ENCODE assay signal across 14 cellular contexts in genomic region chr13:113969973-113970611, GRCh38. TPM values are rescaled to one million over a fixed set of nuclear protein-coding genes. Genes with fewer than 3 reads are reported as not detected.
DNase-seq lines count a peak whose midpoint lies in the region; ATAC-seq and TF ChIP-seq lines count a peak whose summit lies in the region.
"Had no signal": no experiment of that assay in that cellular context is flagged by ENCODE, and none has a peak within 500 bp of the region (broad histone marks: within the 10 kb centered on the region; RNA-seq: fewer than 3 reads in every experiment).

No MANE protein-coding gene starts in this region.

- no peaks in the 10 kb centered on the region for H3K27me3 Mint-ChIP-seq in chondrocyte (ENCODE audit: low read depth)
- H3K27me3 Mint-ChIP-seq in stimulated activated memory B cell treated with anti-CD40 and anti-IgM and Interleukin-4, amounts not matched to agents 10 μg/mL and 1 μg/mL and 100 μg/mL, for 72 hours: no peaks in the 10 kb centered on the region
- H3K27me3 Mint-ChIP-seq: B cell had no signal

- H3K4me1 Mint-ChIP-seq in chondrocyte (ENCODE audit: low read depth): peaks cover 5% of the 10 kb centered on the region
- no peaks in the 10 kb centered on the region for H3K4me1 Mint-ChIP-seq in stimulated activated memory B cell treated with anti-CD40 and anti-IgM and Interleukin-4, amounts not matched to agents 10 μg/mL and 1 μg/mL and 100 μg/mL, for 72 hours
- H3K4me1 Mint-ChIP-seq: B cell had no signal

- TF ChIP-seq CTCF in chondrocyte (IDR thresholded peaks at IDR 0.05) (no peak), GM13976 (IDR thresholded peaks at IDR 0.05; ENCODE audit: borderline replicate concordance, control extremely low read depth, extremely low read depth, insufficient read depth, missing control alignments) (no peak)

- DNase-seq in NCI-H2029 (lab: John Stamatoyannopoulos, UW) (peak; percentile 54), chondrocyte (ENCODE audit: low spot score) (peak; percentile 82), left lobe of liver (ENCODE audit: low spot score) (peak; percentile 89), GDM1 (lab: John Stamatoyannopoulos, UW) (no peak), GM13976 (ENCODE audit: low spot score) (no peak), medulla oblongata (ENCODE audit: extremely low spot score) (no peak), nucleus accumbens (lab: John Stamatoyannopoulos, UW) (no peak)
- DNase-seq: activated CD4-positive, alpha-beta T cell treated with anti-CD3 and anti-CD28 coated beads, Interleukin-2, amount 50 U/mL, for 48 hours; DMS53; T-helper 2 cell had no signal

- peaks cover 6% of the 10 kb centered on the region for H3K36me3 Mint-ChIP-seq in chondrocyte (ENCODE audit: low read depth)
- peaks cover 11% of the 10 kb centered on the region for H3K36me3 Mint-ChIP-seq in stimulated activated memory B cell treated with anti-CD40 and anti-IgM and Interleukin-4, amounts not matched to agents 10 μg/mL and 1 μg/mL and 100 μg/mL, for 72 hours

- ATAC-seq in left lobe of liver: peak; percentile 81
- ATAC-seq in stimulated activated memory B cell treated with anti-CD40 and anti-IgM and Interleukin-4, amounts not matched to agents 10 μg/mL and 1 μg/mL and 100 μg/mL, for 72 hours: peak; percentile 22

- no peak overlapping the region for H3K4me3 Mint-ChIP-seq in chondrocyte (ENCODE audit: unreplicated experiment)
- no peak overlapping the region for H3K4me3 Mint-ChIP-seq in stimulated activated memory B cell treated with anti-CD40 and anti-IgM and Interleukin-4, amounts not matched to agents 10 μg/mL and 1 μg/mL and 100 μg/mL, for 72 hours
- H3K4me3 Mint-ChIP-seq: B cell had no signal

- in situ Hi-C loops in GM13976 (cut with MboI; ENCODE audit: low sequenced_read_pairs, unreplicated experiment): no loop called here

- no peaks in the 10 kb centered on the region for H3K9me3 Mint-ChIP-seq in chondrocyte (ENCODE audit: low read depth)
- H3K9me3 Mint-ChIP-seq in stimulated activated memory B cell treated with anti-CD40 and anti-IgM and Interleukin-4, amounts not matched to agents 10 μg/mL and 1 μg/mL and 100 μg/mL, for 72 hours: no peaks in the 10 kb centered on the region

- H3K27ac Mint-ChIP-seq in chondrocyte (ENCODE audit: unreplicated experiment): no peak overlapping the region
- no peak overlapping the region for H3K27ac Mint-ChIP-seq in stimulated activated memory B cell treated with anti-CD40 and anti-IgM and Interleukin-4, amounts not matched to agents 10 μg/mL and 1 μg/mL and 100 μg/mL, for 72 hours
- H3K27ac Mint-ChIP-seq: B cell had no signal

RNA-seq across cellular contexts. Expression of gene C13orf46, which starts 3.8 kb away (rescaled TPM):
- total RNA-seq in chondrocyte (1.7 to 2.2 TPM (median 2.0 TPM) in 3 replicates), left lobe of liver (1.1 TPM)
- total RNA-seq: NCI-H460, RPMI7951 had no signal

Comparison
In these comparisons a context has a peak if more than half of its experiments do, and no peak if none do; other contexts are left out.
1. DNase-seq: peak in NCI-H2029 (single experiment), chondrocyte (single experiment) and left lobe of liver (single experiment); none in GDM1 (single experiment), GM13976 (single experiment), medulla oblongata (single experiment) and nucleus accumbens (0 of 56).